In the genomic region with DNA sequence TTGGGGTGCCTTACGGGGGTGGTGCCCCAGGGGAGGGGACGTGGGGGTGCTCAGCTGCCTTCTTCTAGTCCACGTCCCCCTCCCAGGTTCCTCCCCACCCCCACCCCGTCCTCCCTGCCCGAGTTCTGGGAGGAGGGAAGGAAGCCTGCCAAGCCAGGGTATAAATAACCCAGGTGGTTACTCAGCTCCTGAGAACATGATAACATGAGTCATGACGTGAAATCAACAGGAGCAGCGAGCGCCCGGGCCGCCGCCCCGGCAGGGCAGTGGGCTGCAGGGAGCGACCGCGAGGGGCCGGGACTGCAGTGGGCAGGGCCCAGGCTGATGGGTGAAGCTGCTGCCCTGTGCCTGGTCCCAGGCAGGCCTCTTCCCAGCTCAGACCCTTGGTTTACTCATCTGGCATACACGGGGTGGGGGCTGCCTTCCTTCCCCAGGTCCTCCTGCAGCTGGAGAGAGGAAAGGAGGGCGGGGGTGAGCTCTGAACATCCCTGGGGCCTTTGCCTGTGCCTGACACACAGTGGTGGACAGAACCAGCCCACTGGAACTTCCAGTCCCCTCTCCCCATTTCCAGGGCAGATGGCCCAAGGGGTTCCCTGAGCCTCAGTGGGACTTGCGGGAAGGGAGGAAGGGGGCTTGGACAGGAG, we compare ENCODE assay signal across 8 cellular contexts. TPM values are rescaled to one million over a fixed set of nuclear protein-coding genes. Genes with fewer than 3 reads are reported as not detected.
DNase-seq lines count a peak whose midpoint lies in the region; TF ChIP-seq lines count a peak whose summit lies in the region.

No MANE protein-coding gene starts in this region.

- TF ChIP-seq CTCF in fibroblast of villous mesenchyme (IDR thresholded peaks at IDR 0.05; ENCODE audit: insufficient read depth, low read depth, low read length): no peak

- H3K4me1 Mint-ChIP-seq in activated T-cell treated with anti-CD3 and anti-CD28 coated beads, Interleukin-2, amount 50 U/mL, for 24 hours (ENCODE audit: low read depth): peaks cover 31% of the 10 kb centered on the region

- H3K9me3 Mint-ChIP-seq in activated T-cell treated with anti-CD3 and anti-CD28 coated beads, Interleukin-2, amount 50 U/mL, for 24 hours: no peaks in the 10 kb centered on the region

- no peak overlapping the region for H3K4me3 Mint-ChIP-seq in activated T-cell treated with anti-CD3 and anti-CD28 coated beads, Interleukin-2, amount 50 U/mL, for 24 hours

- H3K27ac Mint-ChIP-seq in activated T-cell treated with anti-CD3 and anti-CD28 coated beads, Interleukin-2, amount 50 U/mL, for 24 hours: no peak overlapping the region

- no peak overlapping the region for H3K4me3 ChIP-seq in fibroblast of villous mesenchyme (ENCODE audit: low read depth, low read length)

- H3K27me3 Mint-ChIP-seq in activated T-cell treated with anti-CD3 and anti-CD28 coated beads, Interleukin-2, amount 50 U/mL, for 24 hours: peaks cover 46% of the 10 kb centered on the region

- DNase-seq in COR-L47 (lab: John Stamatoyannopoulos, UW) (peak; percentile 52), HT1080 (ENCODE audit: low read depth) (peak; percentile 86), fibroblast of villous mesenchyme (ENCODE audit: low read depth) (peak; percentile 84), retina (peak; percentile 26), activated gamma-delta T cell treated with Interleukin-2 at 50 U/mL for 16 hours (no peak), NCI-H774 (lab: John Stamatoyannopoulos, UW) (no peak)
- peak; percentile 62 for DNase-seq in activated T-cell treated with anti-CD3 and anti-CD28 coated beads, Interleukin-2, amount 50 U/mL, for 24 hours
- no peak for DNase-seq in effector CD4-positive, alpha-beta T cell

- no peaks in the 10 kb centered on the region for H3K36me3 Mint-ChIP-seq in activated T-cell treated with anti-CD3 and anti-CD28 coated beads, Interleukin-2, amount 50 U/mL, for 24 hours (ENCODE audit: low read depth)

RNA-seq across cellular contexts. Expression of gene PDGFB, which starts 8.8 kb away (rescaled TPM):
- 0.06 TPM in 1 of 2 replicates, not detected in the other for total RNA-seq in HT1080 (2014; rRNA removed; shearing (Covaris generic))
- 0.34 and 0.44 TPM in 2 replicates for polyA plus RNA-seq in HT1080 (2015; cell fraction: cytosol; rRNA removed)
- 0.32 and 0.33 TPM in 2 replicates for polyA plus RNA-seq in HT1080 (2015; cell fraction: nucleus; rRNA removed)
- 7.7 and 11.7 TPM in 2 replicates for total RNA-seq in fibroblast of villous mesenchyme

Comparison
In these comparisons a context has a peak if more than half of its experiments do, and no peak if none do; other contexts are left out.
1. DNase-seq: peak in COR-L47 (single experiment), HT1080 (single experiment), activated T-cell treated with anti-CD3 and anti-CD28 coated beads, Interleukin-2, amount 50 U/mL, for 24 hours (single experiment), fibroblast of villous mesenchyme (single experiment) and retina (single experiment); none in effector CD4-positive, alpha-beta T cell (single experiment), activated gamma-delta T cell treated with Interleukin-2 at 50 U/mL for 16 hours (single experiment) and NCI-H774 (single experiment).